1 cellular context compared by ENCODE assay signal in genomic region chr16:59535298-59535697, GRCh38.
TF ChIP-seq lines count a peak whose summit lies in the region.

No MANE protein-coding gene starts in this region.

TF ChIP-seq in GM23338, 12 proteins besides CTCF, POLR2A, EP300 and RAD21 (continued from another document):
- TF ChIP-seq, protein P1, sequence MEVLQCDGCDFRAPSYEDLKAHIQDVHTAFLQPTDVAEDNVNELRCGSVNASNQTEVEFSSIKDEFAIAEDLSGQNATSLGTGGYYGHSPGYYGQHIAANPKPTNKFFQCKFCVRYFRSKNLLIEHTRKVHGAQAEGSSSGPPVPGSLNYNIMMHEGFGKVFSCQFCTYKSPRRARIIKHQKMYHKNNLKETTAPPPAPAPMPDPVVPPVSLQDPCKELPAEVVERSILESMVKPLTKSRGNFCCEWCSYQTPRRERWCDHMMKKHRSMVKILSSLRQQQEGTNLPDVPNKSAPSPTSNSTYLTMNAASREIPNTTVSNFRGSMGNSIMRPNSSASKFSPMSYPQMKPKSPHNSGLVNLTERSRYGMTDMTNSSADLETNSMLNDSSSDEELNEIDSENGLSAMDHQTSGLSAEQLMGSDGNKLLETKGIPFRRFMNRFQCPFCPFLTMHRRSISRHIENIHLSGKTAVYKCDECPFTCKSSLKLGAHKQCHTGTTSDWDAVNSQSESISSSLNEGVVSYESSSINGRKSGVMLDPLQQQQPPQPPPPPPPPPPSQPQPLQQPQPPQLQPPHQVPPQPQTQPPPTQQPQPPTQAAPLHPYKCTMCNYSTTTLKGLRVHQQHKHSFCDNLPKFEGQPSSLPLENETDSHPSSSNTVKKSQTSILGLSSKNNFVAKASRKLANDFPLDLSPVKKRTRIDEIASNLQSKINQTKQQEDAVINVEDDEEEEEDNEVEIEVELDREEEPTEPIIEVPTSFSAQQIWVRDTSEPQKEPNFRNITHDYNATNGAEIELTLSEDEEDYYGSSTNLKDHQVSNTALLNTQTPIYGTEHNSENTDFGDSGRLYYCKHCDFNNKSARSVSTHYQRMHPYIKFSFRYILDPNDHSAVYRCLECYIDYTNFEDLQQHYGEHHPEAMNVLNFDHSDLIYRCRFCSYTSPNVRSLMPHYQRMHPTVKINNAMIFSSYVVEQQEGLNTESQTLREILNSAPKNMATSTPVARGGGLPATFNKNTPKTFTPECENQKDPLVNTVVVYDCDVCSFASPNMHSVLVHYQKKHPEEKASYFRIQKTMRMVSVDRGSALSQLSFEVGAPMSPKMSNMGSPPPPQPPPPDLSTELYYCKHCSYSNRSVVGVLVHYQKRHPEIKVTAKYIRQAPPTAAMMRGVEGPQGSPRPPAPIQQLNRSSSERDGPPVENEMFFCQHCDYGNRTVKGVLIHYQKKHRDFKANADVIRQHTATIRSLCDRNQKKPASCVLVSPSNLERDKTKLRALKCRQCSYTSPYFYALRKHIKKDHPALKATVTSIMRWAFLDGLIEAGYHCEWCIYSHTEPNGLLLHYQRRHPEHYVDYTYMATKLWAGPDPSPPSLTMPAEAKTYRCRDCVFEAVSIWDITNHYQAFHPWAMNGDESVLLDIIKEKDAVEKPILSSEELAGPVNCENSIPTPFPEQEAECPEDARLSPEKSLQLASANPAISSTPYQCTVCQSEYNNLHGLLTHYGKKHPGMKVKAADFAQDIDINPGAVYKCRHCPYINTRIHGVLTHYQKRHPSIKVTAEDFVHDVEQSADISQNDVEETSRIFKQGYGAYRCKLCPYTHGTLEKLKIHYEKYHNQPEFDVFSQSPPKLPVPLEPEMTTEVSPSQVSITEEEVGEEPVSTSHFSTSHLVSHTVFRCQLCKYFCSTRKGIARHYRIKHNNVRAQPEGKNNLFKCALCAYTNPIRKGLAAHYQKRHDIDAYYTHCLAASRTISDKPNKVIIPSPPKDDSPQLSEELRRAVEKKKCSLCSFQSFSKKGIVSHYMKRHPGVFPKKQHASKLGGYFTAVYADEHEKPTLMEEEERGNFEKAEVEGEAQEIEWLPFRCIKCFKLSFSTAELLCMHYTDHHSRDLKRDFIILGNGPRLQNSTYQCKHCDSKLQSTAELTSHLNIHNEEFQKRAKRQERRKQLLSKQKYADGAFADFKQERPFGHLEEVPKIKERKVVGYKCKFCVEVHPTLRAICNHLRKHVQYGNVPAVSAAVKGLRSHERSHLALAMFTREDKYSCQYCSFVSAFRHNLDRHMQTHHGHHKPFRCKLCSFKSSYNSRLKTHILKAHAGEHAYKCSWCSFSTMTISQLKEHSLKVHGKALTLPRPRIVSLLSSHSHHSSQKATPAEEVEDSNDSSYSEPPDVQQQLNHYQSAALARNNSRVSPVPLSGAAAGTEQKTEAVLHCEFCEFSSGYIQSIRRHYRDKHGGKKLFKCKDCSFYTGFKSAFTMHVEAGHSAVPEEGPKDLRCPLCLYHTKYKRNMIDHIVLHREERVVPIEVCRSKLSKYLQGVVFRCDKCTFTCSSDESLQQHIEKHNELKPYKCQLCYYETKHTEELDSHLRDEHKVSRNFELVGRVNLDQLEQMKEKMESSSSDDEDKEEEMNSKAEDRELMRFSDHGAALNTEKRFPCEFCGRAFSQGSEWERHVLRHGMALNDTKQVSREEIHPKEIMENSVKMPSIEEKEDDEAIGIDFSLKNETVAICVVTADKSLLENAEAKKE (CRISPR knock-in tag; IDR thresholded peaks at IDR 0.05) = no peak
- TF ChIP-seq, protein P2, sequence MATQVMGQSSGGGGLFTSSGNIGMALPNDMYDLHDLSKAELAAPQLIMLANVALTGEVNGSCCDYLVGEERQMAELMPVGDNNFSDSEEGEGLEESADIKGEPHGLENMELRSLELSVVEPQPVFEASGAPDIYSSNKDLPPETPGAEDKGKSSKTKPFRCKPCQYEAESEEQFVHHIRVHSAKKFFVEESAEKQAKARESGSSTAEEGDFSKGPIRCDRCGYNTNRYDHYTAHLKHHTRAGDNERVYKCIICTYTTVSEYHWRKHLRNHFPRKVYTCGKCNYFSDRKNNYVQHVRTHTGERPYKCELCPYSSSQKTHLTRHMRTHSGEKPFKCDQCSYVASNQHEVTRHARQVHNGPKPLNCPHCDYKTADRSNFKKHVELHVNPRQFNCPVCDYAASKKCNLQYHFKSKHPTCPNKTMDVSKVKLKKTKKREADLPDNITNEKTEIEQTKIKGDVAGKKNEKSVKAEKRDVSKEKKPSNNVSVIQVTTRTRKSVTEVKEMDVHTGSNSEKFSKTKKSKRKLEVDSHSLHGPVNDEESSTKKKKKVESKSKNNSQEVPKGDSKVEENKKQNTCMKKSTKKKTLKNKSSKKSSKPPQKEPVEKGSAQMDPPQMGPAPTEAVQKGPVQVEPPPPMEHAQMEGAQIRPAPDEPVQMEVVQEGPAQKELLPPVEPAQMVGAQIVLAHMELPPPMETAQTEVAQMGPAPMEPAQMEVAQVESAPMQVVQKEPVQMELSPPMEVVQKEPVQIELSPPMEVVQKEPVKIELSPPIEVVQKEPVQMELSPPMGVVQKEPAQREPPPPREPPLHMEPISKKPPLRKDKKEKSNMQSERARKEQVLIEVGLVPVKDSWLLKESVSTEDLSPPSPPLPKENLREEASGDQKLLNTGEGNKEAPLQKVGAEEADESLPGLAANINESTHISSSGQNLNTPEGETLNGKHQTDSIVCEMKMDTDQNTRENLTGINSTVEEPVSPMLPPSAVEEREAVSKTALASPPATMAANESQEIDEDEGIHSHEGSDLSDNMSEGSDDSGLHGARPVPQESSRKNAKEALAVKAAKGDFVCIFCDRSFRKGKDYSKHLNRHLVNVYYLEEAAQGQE (IDR thresholded peaks at IDR 0.05; ENCODE audit: unreplicated experiment) = no peak
- TF ChIP-seq ZNF331 (CRISPR knock-in tag; IDR thresholded peaks at IDR 0.05; ENCODE audit: low read depth) (no peak), ZNF114 (CRISPR knock-in tag; IDR thresholded peaks at IDR 0.05) (no peak)
